Comparison of ENCODE assay signal across 2 cellular contexts in genomic region chr7:116776046-116776445, GRCh38.
TF ChIP-seq lines count a peak whose summit lies in the region.

No MANE protein-coding gene starts in this region.

TF ChIP-seq in liver, 16 proteins besides CTCF, POLR2A, EP300 and RAD21 (continued from another document):
- TF ChIP-seq REST (IDR thresholded peaks at IDR 0.05) (no peak), GABPA (IDR thresholded peaks at IDR 0.05 in 1 of 2, conservative IDR thresholded peaks at IDR 0.05 in 1 of 2) (no peak), HNF4G (IDR thresholded peaks at IDR 0.05) (no peak), ATF3 (IDR thresholded peaks at IDR 0.05) (no peak), RXRA (IDR thresholded peaks at IDR 0.05) (no peak), SP1 (IDR thresholded peaks at IDR 0.05) (no peak), FOXA1 (IDR thresholded peaks at IDR 0.05) (no peak), NR2F2 (IDR thresholded peaks at IDR 0.05) (no peak), ZBTB33 (IDR thresholded peaks at IDR 0.05) (no peak), JUND (IDR thresholded peaks at IDR 0.05) (no peak), YY1 (IDR thresholded peaks at IDR 0.05) (no peak), TAF1 (conservative IDR thresholded peaks at IDR 0.05) (no peak), FOXA2 (IDR thresholded peaks at IDR 0.05) (no peak)

TF ChIP-seq in HepG2, 621 proteins besides CTCF, POLR2A, EP300 and RAD21:
- no peak for TF ChIP-seq REST (IDR thresholded peaks at IDR 0.05; ENCODE audit: borderline replicate concordance in 1 of 2, low read depth in 1 of 2, low read length in 2 of 2)
- no peak for TF ChIP-seq ZNF367 (CRISPR knock-in tag; IDR thresholded peaks at IDR 0.05; ENCODE audit: borderline replicate concordance)
- no peak for TF ChIP-seq CAMTA2 (CRISPR knock-in tag; IDR thresholded peaks at IDR 0.05; ENCODE audit: borderline replicate concordance)
- no peak for TF ChIP-seq ZBTB8A (CRISPR knock-in tag; IDR thresholded peaks at IDR 0.05; ENCODE audit: borderline replicate concordance, low read depth)
- no peak for TF ChIP-seq HOMEZ (CRISPR knock-in tag; IDR thresholded peaks at IDR 0.05; ENCODE audit: low read depth)
- TF ChIP-seq SP2 (CRISPR knock-in tag; IDR thresholded peaks at IDR 0.05) = no peak
- no peak for TF ChIP-seq NFE2L1 (CRISPR knock-in tag; IDR thresholded peaks at IDR 0.05; ENCODE audit: borderline replicate concordance)
TF ChIP-seq in HepG2: peak in this region for 0.
